7 cellular contexts compared by ENCODE assay signal in genomic region chr7:122482212-122482611, GRCh38.
"Had no signal": no experiment of that assay in that cellular context is flagged by ENCODE, and none has a peak within 500 bp of the region (broad histone marks: within the 10 kb centered on the region; RNA-seq: fewer than 3 reads in every experiment).

No MANE protein-coding gene starts in this region.

- H3K4me3 ChIP-seq: GM12878 had no signal

- DNase-seq: GF-D8 had no signal

- FAIRE-seq: G401.6, GM12878, GM12891, GM12892, GM18507, GM19239 had no signal

- ATAC-seq: GM12878 had no signal
